Comparison of ENCODE assay signal across 8 cellular contexts in the genomic region with DNA sequence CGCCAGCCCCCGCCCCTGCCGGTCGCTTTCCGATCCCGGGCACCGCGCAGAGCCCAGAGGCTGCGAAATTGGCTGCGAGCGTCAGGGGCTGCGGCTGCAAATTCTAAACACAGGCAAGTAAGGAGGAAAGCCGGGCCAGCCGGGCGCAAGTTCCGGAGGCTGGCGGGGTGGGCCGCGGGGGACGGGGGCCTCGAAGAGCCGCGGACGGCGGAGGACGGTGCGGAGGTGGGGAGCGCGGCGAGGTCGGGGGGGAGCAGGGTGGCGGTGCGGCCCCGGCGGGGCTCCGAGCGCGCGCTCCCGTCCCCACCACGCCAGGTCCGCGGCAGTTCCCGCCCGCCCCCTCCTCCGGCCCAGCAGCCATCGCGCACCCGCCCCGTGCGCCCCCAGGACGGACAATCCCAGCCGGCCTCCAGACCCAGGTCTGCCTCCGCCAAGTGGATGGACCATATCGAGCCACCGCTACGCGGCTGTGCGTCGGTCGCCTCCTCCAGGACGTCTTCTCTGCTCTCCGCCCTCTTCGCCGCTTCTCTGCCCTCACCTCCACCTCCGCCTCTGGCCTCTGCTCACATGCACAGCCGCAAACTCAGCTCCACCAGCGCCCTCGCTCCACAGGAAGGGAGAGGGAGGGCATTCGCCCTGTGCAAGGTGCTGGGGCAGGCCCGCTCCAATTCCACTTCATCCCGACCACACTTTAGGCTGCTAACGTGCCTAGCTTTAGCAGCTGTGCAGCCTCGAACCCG. TPM values are rescaled to one million over a fixed set of nuclear protein-coding genes. Genes with fewer than 3 reads are reported as not detected.
DNase-seq lines count a peak whose midpoint lies in the region; ATAC-seq and TF ChIP-seq lines count a peak whose summit lies in the region.

No MANE protein-coding gene starts in this region.

- intact Hi-C loops in ascending aorta (cut with DNase I), result no loop called here

- H3K36me3 Mint-ChIP-seq in CD8-positive, alpha-beta memory T cell, result no peaks in the 10 kb centered on the region
- peaks cover 2% of the 10 kb centered on the region for H3K36me3 Mint-ChIP-seq in effector memory CD8-positive, alpha-beta T cell (ENCODE audit: insufficient read depth)
- no peaks in the 10 kb centered on the region for H3K36me3 Mint-ChIP-seq in nephron progenitor cell (ENCODE audit: low read depth)

- H3K4me1 Mint-ChIP-seq in CD8-positive, alpha-beta memory T cell, result peaks cover 24 to 31% (median 30%) of the 10 kb centered on the region in 3 donors
- peaks cover 26 to 30% of the 10 kb centered on the region in 2 donors for H3K4me1 Mint-ChIP-seq in effector memory CD8-positive, alpha-beta T cell (ENCODE audit: low read depth in 2 of 2)
- peaks cover 24% of the 10 kb centered on the region for H3K4me1 Mint-ChIP-seq in nephron progenitor cell

- H3K27me3 ChIP-seq in CD8-positive, alpha-beta memory T cell (ENCODE audit: insufficient read depth, low read length, poor library complexity, severe bottlenecking), result peaks cover 3% of the 10 kb centered on the region
- H3K27me3 ChIP-seq in RWPE2 (ENCODE audit: insufficient read depth, poor library complexity, severe bottlenecking) (no peaks in the 10 kb centered on the region), ascending aorta (no peaks in the 10 kb centered on the region)

- H3K27ac ChIP-seq in CD8-positive, alpha-beta memory T cell (ENCODE audit: low read depth, low read length), result no peak overlapping the region
- no peak overlapping the region for H3K27ac ChIP-seq in RWPE2 (ENCODE audit: poor library complexity, severe bottlenecking)
- H3K27ac ChIP-seq in ascending aorta, result no peak overlapping the region

- CTCF ChIA-PET in CD8-positive, alpha-beta memory T cell (lab: Charles Lee), result interaction anchor here (1.0 kb wide), 1 partner anchor 10 kb away, joined by 3 read pairs; no protein-coding TSS in a partner anchor

- H3K36me3 ChIP-seq in CD8-positive, alpha-beta memory T cell (ENCODE audit: insufficient read depth, low read length), result no peaks in the 10 kb centered on the region
- H3K36me3 ChIP-seq in RWPE2 (ENCODE audit: low read depth), result no peaks in the 10 kb centered on the region
- no peaks in the 10 kb centered on the region for H3K36me3 ChIP-seq in ascending aorta

- peak overlapping the region in 1 of 8 donors; percentile 30 for H3K27ac Mint-ChIP-seq in CD8-positive, alpha-beta memory T cell
- peak overlapping the region; percentile 62 to 75 for H3K27ac Mint-ChIP-seq in effector memory CD8-positive, alpha-beta T cell
- no peak overlapping the region for H3K27ac Mint-ChIP-seq in nephron progenitor cell

- H3K9me3 ChIP-seq in CD8-positive, alpha-beta memory T cell (ENCODE audit: low read length), result no peaks in the 10 kb centered on the region
- no peaks in the 10 kb centered on the region for H3K9me3 ChIP-seq in RWPE2 (ENCODE audit: severe bottlenecking)
- no peaks in the 10 kb centered on the region for H3K9me3 ChIP-seq in ascending aorta

- H3K4me3 Mint-ChIP-seq in CD8-positive, alpha-beta memory T cell, result peak overlapping the region; percentile 73 to 94 (median 85)
- H3K4me3 Mint-ChIP-seq in effector memory CD8-positive, alpha-beta T cell, result peak overlapping the region; percentile 78 to 89
- peak overlapping the region; percentile 85 for H3K4me3 Mint-ChIP-seq in nephron progenitor cell

- no peak for DNase-seq in CD8-positive, alpha-beta memory T cell
- DNase-seq in RWPE2 (ENCODE audit: low spot score) (no peak), nephron progenitor cell (peak; percentile 61), SK-N-DZ (ENCODE audit: low spot score) (no peak), ascending aorta (ENCODE audit: low spot score in 2 of 2) (no peak)
- peak in 1 of 3 experiments; percentile 15 for DNase-seq in effector memory CD8-positive, alpha-beta T cell
- no peak for DNase-seq in NK-92 treated with Interleukin-12 subunit alpha and Interleukin-12 subunit beta, amount 100 ng/mL, for 24 hours (lab: John Stamatoyannopoulos, UW)

- no peaks in the 10 kb centered on the region for H3K9me3 Mint-ChIP-seq in CD8-positive, alpha-beta memory T cell
- no peaks in the 10 kb centered on the region for H3K9me3 Mint-ChIP-seq in effector memory CD8-positive, alpha-beta T cell
- H3K9me3 Mint-ChIP-seq in nephron progenitor cell, result no peaks in the 10 kb centered on the region

- TF ChIP-seq CTCF in RWPE2 (IDR thresholded peaks at IDR 0.05; ENCODE audit: poor library complexity, severe bottlenecking), result peak; percentile 13
- no peak for TF ChIP-seq CTCF in nephron progenitor cell (IDR thresholded peaks at IDR 0.05)
- TF ChIP-seq CTCF in ascending aorta (IDR thresholded peaks at IDR 0.05), result no peak

- peak overlapping the region; percentile 50 for H3K4me3 ChIP-seq in CD8-positive, alpha-beta memory T cell (ENCODE audit: low read length)
- H3K4me3 ChIP-seq in RWPE2 (ENCODE audit: severe bottlenecking) (peak overlapping the region; percentile 26), ascending aorta (peak overlapping the region in 1 of 2 donors; percentile 33)

- ATAC-seq in RWPE2 (ENCODE audit: low read depth), result peak; percentile 73
- peak; percentile 54 for ATAC-seq in effector memory CD8-positive, alpha-beta T cell (replicated peaks)
- ATAC-seq in HG03097 (IDR thresholded peaks at IDR 0.05; ENCODE audit: low FRiP score, unreplicated experiment), result no peak

- H3K27me3 Mint-ChIP-seq in CD8-positive, alpha-beta memory T cell, result peaks cover 37 to 64% of the 10 kb centered on the region in 2 donors
- peaks cover 46 to 81% of the 10 kb centered on the region in 2 donors for H3K27me3 Mint-ChIP-seq in effector memory CD8-positive, alpha-beta T cell
- peaks cover 98% of the 10 kb centered on the region for H3K27me3 Mint-ChIP-seq in nephron progenitor cell (ENCODE audit: low read depth, poor library complexity)

- H3K4me1 ChIP-seq in CD8-positive, alpha-beta memory T cell (ENCODE audit: insufficient read depth, low read length), result peaks cover 12% of the 10 kb centered on the region
- H3K4me1 ChIP-seq in RWPE2 (ENCODE audit: insufficient read depth, poor library complexity, severe bottlenecking) (no peaks in the 10 kb centered on the region), ascending aorta (no peaks in the 10 kb centered on the region)

- POLR2A ChIA-PET in CD8-positive, alpha-beta memory T cell (lab: Charles Lee), result no interaction called here

RNA-seq across cellular contexts. Expression of a gene that starts 7.2 kb away (rescaled TPM):
- total RNA-seq in CD8-positive, alpha-beta memory T cell, result under 1 TPM; 0.09 to 0.20 TPM
- polyA plus RNA-seq in CD8-positive, alpha-beta memory T cell, result 0.02 TPM
- polyA plus RNA-seq in SK-N-DZ (2014; cell fraction: cytosol; rRNA removed), result not detected in 2 replicates
- polyA plus RNA-seq in SK-N-DZ (2014; cell fraction: nucleus; rRNA removed), result 0.05 TPM in 1 of 2 replicates, not detected in the other
- total RNA-seq in ascending aorta, result not detected
